In genomic region chr4:6076391-6076790, GRCh38 we compare ENCODE assay signal across 13 cellular contexts. TPM values are rescaled to one million over a fixed set of nuclear protein-coding genes. Genes with fewer than 3 reads are reported as not detected.
A peak's percentile ranks its signal among the peaks of the same experiment; 100 is the strongest.
DNase-seq lines count a peak whose midpoint lies in the region; ATAC-seq, FAIRE-seq and TF ChIP-seq lines count a peak whose summit lies in the region.
"Had no signal": no experiment of that assay in that cellular context is flagged by ENCODE, and none has a peak within 500 bp of the region (broad histone marks: within the 10 kb centered on the region; RNA-seq: fewer than 3 reads in every experiment).

No MANE protein-coding gene starts in this region.

- no peak overlapping the region for H3K56ac ChIP-seq in H1 (replicated peaks; ENCODE audit: insufficient read length, low read depth, low read length)

- TF ChIP-seq CTCF in DND-41 (IDR thresholded peaks at IDR 0.05; ENCODE audit: borderline replicate concordance, extremely low read depth, low read length, poor library complexity, severe bottlenecking) (peak; percentile 45), LNCAP (IDR thresholded peaks at IDR 0.05) (peak; percentile 57), H1 (IDR thresholded peaks at IDR 0.05; ENCODE audit: control extremely low read depth in 1 of 3, insufficient read depth in 1 of 3, low read depth in 1 of 3, low read length in 3 of 3) (peak; percentile 68 to 80 (median 69))

- H3K79me2 ChIP-seq in DND-41 (ENCODE audit: insufficient read depth, low read length): no peaks in the 10 kb centered on the region
- no peaks in the 10 kb centered on the region for H3K79me2 ChIP-seq in H1 (ENCODE audit: control insufficient read depth in 1 of 2, insufficient read depth in 2 of 2, low read length in 2 of 2)

- no peak overlapping the region for H4K91ac ChIP-seq in H1 (replicated peaks; ENCODE audit: insufficient read length, low read length)

- DNase-seq in ACHN: peak; percentile 7
- no peak for DNase-seq in DND-41
- no peak for DNase-seq in H1 (ENCODE audit: low read depth in 1 of 2, low spot score in 2 of 2)
- no peak for DNase-seq in inferior parietal cortex (ENCODE audit: extremely low spot score)
- DNase-seq in EL: no peak
- DNase-seq: activated gamma-delta T cell, dorsolateral prefrontal cortex, hypothalamus, left ventricle myocardium superior had no signal

- no peak overlapping the region for H4K8ac ChIP-seq in H1 (ENCODE audit: extremely low read depth, insufficient read depth, low read length)

- no peak for TF ChIP-seq EP300 in H1 (IDR thresholded peaks at IDR 0.05; ENCODE audit: borderline replicate concordance in 1 of 2, low read depth in 2 of 2, low read length in 2 of 2)

- no peak overlapping the region for H4K5ac ChIP-seq in H1 (ENCODE audit: insufficient read length, low read depth, low read length)

- H3K36me3 ChIP-seq in DND-41 (ENCODE audit: insufficient read depth, low read length): no peaks in the 10 kb centered on the region
- no peaks in the 10 kb centered on the region for H3K36me3 ChIP-seq in H1 (ENCODE audit: control insufficient read depth in 2 of 4, insufficient read depth in 4 of 4, low read length in 3 of 4)

- TF ChIP-seq POLR2A in H1 (IDR thresholded peaks at IDR 0.05; ENCODE audit: control extremely low read depth in 1 of 2, low read depth in 2 of 2, low read length in 2 of 2): no peak

- no peak for FAIRE-seq in H1 (lab: Jason Lieb, UNC)

- H2BK15ac ChIP-seq in H1 (ENCODE audit: low read length): no peak overlapping the region

- H3K27ac ChIP-seq in DND-41 (ENCODE audit: low read length) (no peak overlapping the region), H1 (ENCODE audit: low read depth, low read length) (no peak overlapping the region)

- in situ Hi-C loops in ACHN (cut with HindIII; ENCODE audit: low pct_ligation_motif_present, low pct_unique_long_range_greater_than_20kb, low sequenced_read_pairs): no loop called here

- H2BK20ac ChIP-seq in H1 (ENCODE audit: low read length): no peak overlapping the region

- H3K23me2 ChIP-seq in H1 (ENCODE audit: low read depth, low read length): peaks cover 2% of the 10 kb centered on the region; the same call in 1 of the 2 replicates

- H3K4me1 ChIP-seq in DND-41 (ENCODE audit: insufficient read depth, low read length): no peaks in the 10 kb centered on the region
- H3K4me1 ChIP-seq in H1 (replicated peaks in 1 of 4; ENCODE audit: control insufficient read depth in 3 of 4, insufficient read depth in 4 of 4, low read length in 3 of 4): peaks cover 4 to 8% (median 6%) of the 10 kb centered on the region in 4 experiments

- H3K79me1 ChIP-seq in H1 (ENCODE audit: low read depth, low read length): no peaks in the 10 kb centered on the region

- H3K4me3 ChIP-seq in DND-41 (ENCODE audit: low read depth in 1 of 2, low read length in 2 of 2) (no peak overlapping the region), H1 (ENCODE audit: extremely low read depth in 1 of 4, insufficient read depth in 2 of 4, low read depth in 3 of 4, low read length in 4 of 4) (no peak overlapping the region)
- H3K4me3 ChIP-seq: dorsolateral prefrontal cortex had no signal

- no peak overlapping the region for H3K23ac ChIP-seq in H1 (ENCODE audit: insufficient read length)

- no peak overlapping the region for H2AFZ ChIP-seq in DND-41 (ENCODE audit: low read depth, low read length)
- no peak overlapping the region for H2AFZ ChIP-seq in H1 (ENCODE audit: low read length)

- POLR2A ChIA-PET in H1 (lab: Charles Lee; ENCODE audit: partially characterized antibody): no interaction called here

- no peak overlapping the region for H2BK12ac ChIP-seq in H1 (ENCODE audit: low read depth, low read length)

- CTCF ChIA-PET in H1 (lab: Charles Lee; ENCODE audit: partially characterized antibody): interaction anchor here (0.7 to 6.7 kb wide), 6 partner anchors 9 to 144 kb away, joined by 3 to 64 read pairs (median 4); no protein-coding TSS in a partner anchor

- H3K4me2 ChIP-seq in DND-41 (ENCODE audit: insufficient read depth, low read length) (no peak overlapping the region), H1 (ENCODE audit: insufficient read depth in 1 of 2, low read depth in 2 of 2, low read length in 2 of 2) (no peak overlapping the region)

- H3K18ac ChIP-seq in H1 (ENCODE audit: extremely low read depth, low read length): no peak overlapping the region

- H4K20me1 ChIP-seq in DND-41 (ENCODE audit: insufficient read depth, low read length) (no peaks in the 10 kb centered on the region), H1 (replicated peaks in 1 of 2; ENCODE audit: control insufficient read depth in 1 of 2, insufficient read depth in 2 of 2, low read length in 2 of 2) (no peaks in the 10 kb centered on the region)

- H2BK120ac ChIP-seq in H1 (replicated peaks; ENCODE audit: low read depth, low read length): no peak overlapping the region

- H2BK5ac ChIP-seq in H1 (ENCODE audit: low read depth, low read length): no peak overlapping the region

- peak; percentile 64 to 75 for TF ChIP-seq RAD21 in H1 (IDR thresholded peaks at IDR 0.05 in 1 of 2, conservative IDR thresholded peaks at IDR 0.05 in 1 of 2; ENCODE audit: low read depth in 2 of 2, low read length in 2 of 2)

- no peak overlapping the region for H3K4ac ChIP-seq in H1 (replicated peaks; ENCODE audit: insufficient read length, low read depth, low read length)

- H3K9me3 ChIP-seq in DND-41 (ENCODE audit: insufficient read depth, low read length, severe bottlenecking) (no peaks in the 10 kb centered on the region), H1 (ENCODE audit: insufficient read depth in 2 of 2, low read depth in 1 of 2, low read length in 1 of 2) (no peaks in the 10 kb centered on the region)

- no peak overlapping the region for H3K14ac ChIP-seq in H1 (ENCODE audit: insufficient read length)

- H3K9ac ChIP-seq in DND-41 (ENCODE audit: low read depth, low read length) (no peak overlapping the region), H1 (replicated peaks in 1 of 4; ENCODE audit: extremely low read depth in 1 of 4, low read depth in 3 of 4, low read length in 3 of 4) (no peak overlapping the region)

- no peak overlapping the region for H2AK5ac ChIP-seq in H1 (ENCODE audit: low read depth, low read length)

- WGBS in H1 (ENCODE audit: extremely low coverage in 1 of 2, insufficient coverage in 1 of 2, insufficient read length in 1 of 2, insufficient replicate concordance in 2 of 2, low coverage in 1 of 2, low lambda C conversion rate in 2 of 2, missing lambda C conversion rate in 1 of 2), 2 experiments: 62% methylated on average over 1 of the region's 1 CpG; no CpG with 5 or more reads in 1 of the 2 experiments

- ATAC-seq in DND-41 (ENCODE audit: insufficient read depth, low read depth) (no peak; the same call in 2 of the 3 replicates), HG02610 (IDR thresholded peaks at IDR 0.05; ENCODE audit: unreplicated experiment) (no peak)
- ATAC-seq: left ventricle myocardium superior; natural killer cell treated with Interleukin-12 subunit alpha and Interleukin-12 subunit beta and Interleukin-15 and Interleukin-18, amount 100 ng/mL, for 72 hours; stimulated activated memory B cell treated with anti-CD40 and anti-IgM and Interleukin-4, amounts not matched to agents 10 μg/mL and 1 μg/mL and 100 μg/mL, for 72 hours had no signal

- H3K27me3 ChIP-seq in DND-41 (ENCODE audit: insufficient read depth, low read length, poor library complexity) (no peaks in the 10 kb centered on the region), H1 (replicated peaks in 1 of 4; ENCODE audit: control insufficient read depth in 3 of 4, extremely low read depth in 1 of 4, insufficient read depth in 3 of 4, low read length in 3 of 4) (no peaks in the 10 kb centered on the region)
- H3K27me3 ChIP-seq: dorsolateral prefrontal cortex had no signal

TF ChIP-seq in H1, 55 proteins besides CTCF, POLR2A, EP300 and RAD21:
- no peak for TF ChIP-seq SAP30 (IDR thresholded peaks at IDR 0.05; ENCODE audit: insufficient read depth, insufficient replicate concordance, low read length)
- TF ChIP-seq TAF7 (optimal IDR thresholded peaks at IDR 0.05; ENCODE audit: borderline replicate concordance, low read depth, low read length): no peak
- no peak for TF ChIP-seq CBX8 (IDR thresholded peaks at IDR 0.05; ENCODE audit: borderline replicate concordance, low read depth, low read length)
- no peak for TF ChIP-seq FOSL1 (IDR thresholded peaks at IDR 0.05; ENCODE audit: insufficient read depth, low read depth, low read length)
- no peak for TF ChIP-seq KDM4A (IDR thresholded peaks at IDR 0.05; ENCODE audit: low read depth, low read length, severe bottlenecking)
- no peak for TF ChIP-seq POLR2AphosphoS5 (IDR thresholded peaks at IDR 0.05; ENCODE audit: low read depth, low read length)
- no peak for TF ChIP-seq SUZ12 (IDR thresholded peaks at IDR 0.05; ENCODE audit: low read length)
- TF ChIP-seq BRCA1 (IDR thresholded peaks at IDR 0.05; ENCODE audit: low read depth, low read length): no peak
- no peak for TF ChIP-seq E2F6 (IDR thresholded peaks at IDR 0.05)
- TF ChIP-seq ZNF274 (IDR thresholded peaks at IDR 0.05; ENCODE audit: borderline replicate concordance, extremely low read depth, low read length): no peak
- TF ChIP-seq CHD2 (IDR thresholded peaks at IDR 0.05; ENCODE audit: low read length): no peak
- no peak for TF ChIP-seq RXRA (IDR thresholded peaks at IDR 0.05; ENCODE audit: insufficient read depth, low read depth, low read length)
- no peak for TF ChIP-seq ASH2L (IDR thresholded peaks at IDR 0.05; ENCODE audit: low read length)
- TF ChIP-seq TCF12 (IDR thresholded peaks at IDR 0.05; ENCODE audit: low read depth, low read length): no peak

RNA-seq across cellular contexts. Expression of gene C4orf50, which starts 58.2 kb away (rescaled TPM):
- total RNA-seq in H1 (2021; fragmentation: NEBNext Ultra II Directional; extraction: Animal tissue kit (Norgen Biotek cat#: 25700)): 0.22 and 0.23 TPM in 2 replicates
- polyA plus RNA-seq in H1 (2011; rRNA removed): 0.08 and 0.16 TPM in 2 replicates
- polyA plus RNA-seq in H1 (2011; cell fraction: cytosol; rRNA removed): 0.14 TPM
- polyA plus RNA-seq in H1 (2011; cell fraction: nucleus; rRNA removed): 0.44 TPM
- polyA plus RNA-seq in H1 (2012, experiment 1 of 2): 0.15 to 0.25 TPM (median 0.20 TPM) in 4 replicates
- 0.04 TPM for polyA plus RNA-seq in H1 (2012, experiment 2 of 2)
- polyA plus RNA-seq in H1 (2013, experiment 1 of 2): 0.06 TPM
- polyA plus RNA-seq in H1 (2013, experiment 2 of 2): 0.09 TPM
- polyA minus RNA-seq in H1 (2011; rRNA and poly(A)+ RNA removed): 0.32 and 0.46 TPM in 2 replicates
- polyA minus RNA-seq in H1 (2011; cell fraction: cytosol; rRNA and poly(A)+ RNA removed): 0.22 TPM
- polyA minus RNA-seq in H1 (2011; cell fraction: nucleus; rRNA and poly(A)+ RNA removed): 0.70 TPM
